ENCODE assay signal across 8 cellular contexts in the genomic region with DNA sequence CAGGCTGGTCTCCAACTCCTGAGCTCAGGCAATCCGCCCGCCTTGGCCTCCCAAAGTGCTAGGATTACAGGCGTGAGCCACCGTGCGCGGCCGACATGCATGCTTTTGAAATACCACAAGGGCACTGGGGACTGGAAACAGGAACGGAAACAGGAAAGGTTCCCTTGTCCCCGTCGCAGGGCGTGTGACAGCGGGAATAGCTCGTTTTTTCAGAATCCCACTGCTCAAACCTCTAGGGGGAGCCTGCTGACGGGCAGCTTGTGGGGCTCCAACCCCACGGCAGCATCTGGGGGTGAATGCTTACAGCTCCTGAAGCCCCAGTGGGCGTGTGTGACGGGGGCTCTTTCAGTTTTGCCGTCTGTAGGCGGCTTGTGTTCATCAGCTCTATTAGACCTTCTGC. TPM values are rescaled to one million over a fixed set of nuclear protein-coding genes. Genes with fewer than 3 reads are reported as not detected.
DNase-seq lines count a peak whose midpoint lies in the region; ATAC-seq and TF ChIP-seq lines count a peak whose summit lies in the region.

No MANE protein-coding gene starts in this region.

- intact Hi-C loops in mucosa of descending colon (cut with DNase I, micrococcal nuclease): loop anchor here in 1 of 2 donors (5.0 kb wide), 1 partner anchor 81 kb away; no protein-coding TSS in a partner anchor

- H3K9ac ChIP-seq in adipocyte (ENCODE audit: low read length): no peak overlapping the region

- H3K4me1 ChIP-seq in adipocyte (ENCODE audit: control insufficient read depth, insufficient read depth, low read length): no peaks in the 10 kb centered on the region
- no peaks in the 10 kb centered on the region for H3K4me1 ChIP-seq in mucosa of descending colon (ENCODE audit: low read depth)

- TF ChIP-seq CTCF in GM12864 (IDR thresholded peaks at IDR 0.05; ENCODE audit: low read depth, low read length, missing control alignments) (peak; percentile 74), mucosa of descending colon (IDR thresholded peaks at IDR 0.05) (no peak)

- peak; percentile 37 for ATAC-seq in mucosa of descending colon
- no peak for ATAC-seq in GM18867 (IDR thresholded peaks at IDR 0.05; ENCODE audit: unreplicated experiment)
- no peak for ATAC-seq in HG02623 (IDR thresholded peaks at IDR 0.05; ENCODE audit: unreplicated experiment)

- H3K4me3 ChIP-seq in GM12864 (ENCODE audit: low read depth, low read length) (peak overlapping the region; percentile 25), adipocyte (ENCODE audit: low read length) (no peak overlapping the region), mucosa of descending colon (no peak overlapping the region)

- H3K36me3 ChIP-seq in adipocyte (ENCODE audit: control insufficient read depth, insufficient read depth, low read length, severe bottlenecking) (no peaks in the 10 kb centered on the region), mucosa of descending colon (ENCODE audit: low read depth) (no peaks in the 10 kb centered on the region)

- H3K9me3 ChIP-seq in adipocyte (ENCODE audit: control insufficient read depth, low read length): no peaks in the 10 kb centered on the region
- H3K9me3 ChIP-seq in mucosa of descending colon: no peaks in the 10 kb centered on the region

- DNase-seq in GM12864 (ENCODE audit: low read depth) (no peak), RPMI8226 (peak; percentile 32), adipocyte (ENCODE audit: low read depth) (peak; percentile 32), mucosa of descending colon (no peak), AG08396 (ENCODE audit: low spot score) (no peak), NCI-H345 treated with DMSO at 0.1 percent for 48 hours (lab: John Stamatoyannopoulos, UW; ENCODE audit: unreplicated experiment) (no peak)

- peaks cover 47% of the 10 kb centered on the region for H3K27me3 ChIP-seq in adipocyte (replicated peaks; ENCODE audit: control insufficient read depth, insufficient read depth, low read length)

RNA-seq across cellular contexts. Expression of gene ASGR2, which starts 18.8 kb away (rescaled TPM):
- under 1 TPM in 1 of 3 donors, not detected in 2; 0.96 TPM for total RNA-seq in mucosa of descending colon

RNA-seq across cellular contexts. Expression of gene ASGR1, which starts 45.7 kb away (rescaled TPM):
- 1 to 10 TPM in 2 of 3 donors, under 1 TPM in 1; 0.35 to 1.6 (median 1.2) TPM for total RNA-seq in mucosa of descending colon

RNA-seq across cellular contexts. Expression of gene CLEC10A, which starts 53.4 kb away (rescaled TPM):
- total RNA-seq in mucosa of descending colon: 10 to 100 TPM in 1 of 3 donors, 1 to 10 TPM in 2; 3.1 to 15.1 (median 8.9) TPM

Comparison
In these comparisons a context has a peak if more than half of its experiments do, and no peak if none do; other contexts are left out.
1. DNase-seq: peak in RPMI8226 (single experiment) and adipocyte (single experiment); none in GM12864 (single experiment), mucosa of descending colon (0 of 3), AG08396 (single experiment) and NCI-H345 treated with DMSO at 0.1 percent for 48 hours (single experiment).